In genomic region chr5:44536650-44537260, GRCh38 we compare ENCODE assay signal across 9 cellular contexts.
DNase-seq lines count a peak whose midpoint lies in the region; ATAC-seq and TF ChIP-seq lines count a peak whose summit lies in the region.
"Had no signal": no experiment of that assay in that cellular context is flagged by ENCODE, and none has a peak within 500 bp of the region (broad histone marks: within the 10 kb centered on the region; RNA-seq: fewer than 3 reads in every experiment).

No MANE protein-coding gene starts in this region.

- H3K36me3 ChIP-seq in MG63, result no peaks in the 10 kb centered on the region

- no peaks in the 10 kb centered on the region; the same call in 1 of the 2 replicates for H3K9me3 ChIP-seq in MG63

- in situ Hi-C loops in astrocyte of the spinal cord (cut with HindIII; ENCODE audit: low sequenced_read_pairs), result no loop called here

- H3K27me3 ChIP-seq in MG63, result no peaks in the 10 kb centered on the region

- peak; percentile 1 for DNase-seq in AG09309 (ENCODE audit: low read depth)
- DNase-seq in MG63, result peak; percentile 12
- DNase-seq in astrocyte of the spinal cord (ENCODE audit: low read depth, low spot score), result peak; percentile 0
- peak; percentile 62 for DNase-seq in left kidney (ENCODE audit: low read depth, low spot score)
- DNase-seq in cerebellum (ENCODE audit: low spot score), result no peak

- ATAC-seq in HG03469 (IDR thresholded peaks at IDR 0.05; ENCODE audit: unreplicated experiment) (no peak), HG02571 (IDR thresholded peaks at IDR 0.05; ENCODE audit: unreplicated experiment) (no peak)
- ATAC-seq: left colon had no signal

- TF ChIP-seq CTCF in AG09309 (IDR thresholded peaks at IDR 0.05; ENCODE audit: control insufficient read depth, insufficient read depth, low read depth, low read length, missing control alignments), result peak; percentile 62
- TF ChIP-seq CTCF in GM12872 (IDR thresholded peaks at IDR 0.05; ENCODE audit: insufficient read depth, low read depth, low read length), result peak; percentile 59
- peak; percentile 36 for TF ChIP-seq CTCF in astrocyte of the spinal cord (IDR thresholded peaks at IDR 0.05; ENCODE audit: low read depth, low read length)

- no peak overlapping the region for H3K4me3 ChIP-seq in AG09309 (ENCODE audit: control insufficient read depth, low read depth, low read length)
- no peak overlapping the region for H3K4me3 ChIP-seq in MG63
- no peak overlapping the region for H3K4me3 ChIP-seq in astrocyte of the spinal cord (ENCODE audit: low read depth, low read length)
